In the genomic region with DNA sequence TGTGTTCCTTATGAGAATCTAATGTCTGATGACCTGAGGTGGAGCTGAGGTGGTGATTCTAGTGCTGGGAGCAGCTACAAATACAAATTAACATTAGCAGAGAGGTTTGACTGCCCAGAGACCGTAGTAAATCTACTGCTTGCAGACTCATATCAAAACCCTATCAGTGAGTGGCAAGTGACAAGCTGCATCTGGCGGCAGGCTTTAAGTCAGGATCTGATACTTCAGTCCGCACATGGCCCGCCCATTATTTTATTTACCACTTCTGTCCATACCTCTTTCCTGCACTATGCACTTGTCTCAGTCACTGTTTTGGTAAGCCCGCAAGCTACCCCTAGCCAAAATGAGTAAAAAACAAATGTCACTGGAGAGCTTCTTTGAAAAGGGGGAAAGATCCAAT, we compare ENCODE assay signal across 14 cellular contexts. TPM values are rescaled to one million over a fixed set of nuclear protein-coding genes. Genes with fewer than 3 reads are reported as not detected.
DNase-seq lines count a peak whose midpoint lies in the region; ATAC-seq and TF ChIP-seq lines count a peak whose summit lies in the region.
"Had no signal": no experiment of that assay in that cellular context is flagged by ENCODE, and none has a peak within 500 bp of the region (broad histone marks: within the 10 kb centered on the region; RNA-seq: fewer than 3 reads in every experiment).

No MANE protein-coding gene starts in this region.

- H3K27me3 ChIP-seq in CD4-positive, alpha-beta memory T cell (ENCODE audit: insufficient read depth, low read length), result no peaks in the 10 kb centered on the region
- H3K27me3 ChIP-seq in Peyer's patch, result no peaks in the 10 kb centered on the region
- H3K27me3 ChIP-seq: neural progenitor cell had no signal

- H3K9me3 ChIP-seq in CD4-positive, alpha-beta memory T cell (ENCODE audit: control insufficient read depth in 1 of 2, low read length in 2 of 2), result no peaks in the 10 kb centered on the region
- no peaks in the 10 kb centered on the region for H3K9me3 ChIP-seq in Peyer's patch
- H3K9me3 ChIP-seq: left ventricle myocardium inferior, SK-N-SH had no signal

- POLR2A ChIA-PET in CD4-positive, alpha-beta memory T cell (lab: Charles Lee; ENCODE audit: partially characterized antibody), result interaction anchor here (1.0 to 4.5 kb wide), 3 partner anchors 12 to 289 kb away, joined by 3 to 58 read pairs (median 9); a partner anchor contains a TSS

- intact Hi-C loops in CD4-positive, alpha-beta memory T cell (cut with micrococcal nuclease), result no loop called here

- H3K27ac ChIP-seq in CD4-positive, alpha-beta memory T cell (ENCODE audit: low read depth, low read length), result peak overlapping the region; percentile 38
- peak overlapping the region in 3 of 4 donors; percentile 2 to 53 (median 52) for H3K27ac ChIP-seq in Peyer's patch
- H3K27ac ChIP-seq: left ventricle myocardium inferior, neural progenitor cell had no signal

- H3K9me3 Mint-ChIP-seq in CD4-positive, alpha-beta memory T cell, result peaks cover 0 to 3% (median 0%) of the 10 kb centered on the region in 8 donors
- no peaks in the 10 kb centered on the region for H3K9me3 Mint-ChIP-seq in effector memory CD8-positive, alpha-beta T cell
- H3K9me3 Mint-ChIP-seq in stimulated activated naive B cell treated with anti-CD40 and anti-IgM and Interleukin-4, amounts not matched to agents 10 μg/mL and 1 μg/mL and 100 μg/mL, for 72 hours, result peaks cover 8 to 10% of the 10 kb centered on the region in 2 donors

- H3K27me3 Mint-ChIP-seq in CD4-positive, alpha-beta memory T cell, result no peaks in the 10 kb centered on the region
- no peaks in the 10 kb centered on the region for H3K27me3 Mint-ChIP-seq in effector memory CD8-positive, alpha-beta T cell
- H3K27me3 Mint-ChIP-seq in stimulated activated naive B cell treated with anti-CD40 and anti-IgM and Interleukin-4, amounts not matched to agents 10 μg/mL and 1 μg/mL and 100 μg/mL, for 72 hours, result peaks cover 6 to 11% of the 10 kb centered on the region in 2 donors

- CTCF ChIA-PET in CD4-positive, alpha-beta memory T cell (lab: Charles Lee; ENCODE audit: partially characterized antibody), result interaction anchor here (1.0 to 2.4 kb wide), 4 partner anchors 12 to 32 kb away, joined by 3 to 13 read pairs (median 4); a partner anchor contains a TSS

- H3K36me3 ChIP-seq in CD4-positive, alpha-beta memory T cell (ENCODE audit: insufficient read depth, low read length), result no peaks in the 10 kb centered on the region
- H3K36me3 ChIP-seq in Peyer's patch, result no peaks in the 10 kb centered on the region
- H3K36me3 ChIP-seq: left ventricle myocardium inferior, neural progenitor cell had no signal

- no peak for TF ChIP-seq POLR2A in Peyer's patch (IDR thresholded peaks at IDR 0.05)

- no peak overlapping the region for H3K4me3 ChIP-seq in CD4-positive, alpha-beta memory T cell (ENCODE audit: low read length in 2 of 2)
- H3K4me3 ChIP-seq in Peyer's patch, result no peak overlapping the region
- H3K4me3 ChIP-seq: left ventricle myocardium inferior, neural progenitor cell, skin epidermis had no signal

- peaks cover 2 to 9% of the 10 kb centered on the region in 2 donors for H3K36me3 Mint-ChIP-seq in CD4-positive, alpha-beta memory T cell
- no peaks in the 10 kb centered on the region for H3K36me3 Mint-ChIP-seq in effector memory CD8-positive, alpha-beta T cell (ENCODE audit: insufficient read depth)
- peaks cover 23 to 52% of the 10 kb centered on the region in 2 donors for H3K36me3 Mint-ChIP-seq in stimulated activated naive B cell treated with anti-CD40 and anti-IgM and Interleukin-4, amounts not matched to agents 10 μg/mL and 1 μg/mL and 100 μg/mL, for 72 hours

- peaks cover 42 to 62% (median 50%) of the 10 kb centered on the region in 4 donors for H3K4me1 Mint-ChIP-seq in CD4-positive, alpha-beta memory T cell
- H3K4me1 Mint-ChIP-seq in effector memory CD8-positive, alpha-beta T cell (ENCODE audit: low read depth in 2 of 2), result peaks cover 33 to 40% of the 10 kb centered on the region in 2 donors
- H3K4me1 Mint-ChIP-seq in stimulated activated naive B cell treated with anti-CD40 and anti-IgM and Interleukin-4, amounts not matched to agents 10 μg/mL and 1 μg/mL and 100 μg/mL, for 72 hours, result peaks cover 20 to 40% of the 10 kb centered on the region in 2 donors
- H3K4me1 Mint-ChIP-seq: neural progenitor cell had no signal

- peak overlapping the region; percentile 82 to 96 (median 93) for H3K27ac Mint-ChIP-seq in CD4-positive, alpha-beta memory T cell
- peak overlapping the region; percentile 88 to 94 for H3K27ac Mint-ChIP-seq in effector memory CD8-positive, alpha-beta T cell
- H3K27ac Mint-ChIP-seq in stimulated activated naive B cell treated with anti-CD40 and anti-IgM and Interleukin-4, amounts not matched to agents 10 μg/mL and 1 μg/mL and 100 μg/mL, for 72 hours, result no peak overlapping the region
- H3K27ac Mint-ChIP-seq: neural progenitor cell had no signal

- TF ChIP-seq CTCF in Peyer's patch (IDR thresholded peaks at IDR 0.05), result no peak

- ATAC-seq in GM18909 (IDR thresholded peaks at IDR 0.05; ENCODE audit: poor library complexity, unreplicated experiment), result peak; percentile 28
- no peak for ATAC-seq in effector memory CD8-positive, alpha-beta T cell (replicated peaks)
- no peak for ATAC-seq in stimulated activated naive B cell treated with anti-CD40 and anti-IgM and Interleukin-4, amounts not matched to agents 10 μg/mL and 1 μg/mL and 100 μg/mL, for 72 hours (replicated peaks)

- DNase-seq in CD4-positive, alpha-beta memory T cell, result no peak
- no peak for DNase-seq in Peyer's patch
- DNase-seq in effector memory CD8-positive, alpha-beta T cell, result no peak
- no peak for DNase-seq in NCI-H1436 treated with DMSO at 0.1 percent for 48 hours (lab: John Stamatoyannopoulos, UW)
- DNase-seq in T1000 (lab: John Stamatoyannopoulos, UW), result no peak
- no peak for DNase-seq in activated effector memory CD4-positive, alpha-beta T cell treated with Interleukin-2 at 50 U/mL for 16 hours
- no peak for DNase-seq in stimulated activated naive B cell treated with anti-CD40 and anti-IgM and Interleukin-4, amounts not matched to agents 10 μg/mL and 1 μg/mL and 100 μg/mL, for 72 hours
- DNase-seq: activated CD4-positive, CD25-positive, alpha-beta regulatory T cell treated with anti-CD3 and anti-CD28 coated beads, Interleukin-2, amount 50 U/mL, for 72 hours; left ventricle myocardium inferior; NCI-H2081; SK-N-SH had no signal

- peaks cover 31% of the 10 kb centered on the region for H3K4me1 ChIP-seq in CD4-positive, alpha-beta memory T cell (ENCODE audit: insufficient read depth, low read length)
- peaks cover 0 to 7% (median 2%) of the 10 kb centered on the region in 4 donors for H3K4me1 ChIP-seq in Peyer's patch

- peak overlapping the region in 7 of 8 donors; percentile 34 to 82 (median 68) for H3K4me3 Mint-ChIP-seq in CD4-positive, alpha-beta memory T cell
- peak overlapping the region; percentile 55 to 70 for H3K4me3 Mint-ChIP-seq in effector memory CD8-positive, alpha-beta T cell
- H3K4me3 Mint-ChIP-seq in stimulated activated naive B cell treated with anti-CD40 and anti-IgM and Interleukin-4, amounts not matched to agents 10 μg/mL and 1 μg/mL and 100 μg/mL, for 72 hours, result no peak overlapping the region
- H3K4me3 Mint-ChIP-seq: neural progenitor cell had no signal

RNA-seq across cellular contexts. Expression of a gene that starts 11.4 kb away (rescaled TPM):
- total RNA-seq in CD4-positive, alpha-beta memory T cell, result 10 to 100 TPM; 20.1 to 21.6 TPM
- 1 to 10 TPM; 2.9 to 9.3 TPM for polyA plus RNA-seq in CD4-positive, alpha-beta memory T cell
- 10 to 100 TPM in 1 of 4 donors, 1 to 10 TPM in 3; 5.9 to 51.2 (median 6.7) TPM for total RNA-seq in Peyer's patch

RNA-seq across cellular contexts. Expression of a gene that starts 25.3 kb away (rescaled TPM):
- under 1 TPM; 0.30 to 0.84 TPM for total RNA-seq in CD4-positive, alpha-beta memory T cell
- under 1 TPM in 1 of 2 donors, not detected in 1; 0.09 TPM for polyA plus RNA-seq in CD4-positive, alpha-beta memory T cell
- not detected for total RNA-seq in Peyer's patch
- total RNA-seq: left ventricle myocardium inferior had no signal
- polyA plus RNA-seq: SK-N-SH had no signal

Comparison
In these comparisons a context has a peak if more than half of its experiments do, and no peak if none do; other contexts are left out.
1. H3K4me3 Mint-ChIP-seq: peak in CD4-positive, alpha-beta memory T cell (7 of 8) and effector memory CD8-positive, alpha-beta T cell (2 of 2); none in stimulated activated naive B cell treated with anti-CD40 and anti-IgM and Interleukin-4, amounts not matched to agents 10 μg/mL and 1 μg/mL and 100 μg/mL, for 72 hours (0 of 2).